8 cellular contexts compared by ENCODE assay signal in genomic region chr7:66672432-66673123, GRCh38. TPM values are rescaled to one million over a fixed set of nuclear protein-coding genes. Genes with fewer than 3 reads are reported as not detected.
DNase-seq lines count a peak whose midpoint lies in the region; ATAC-seq, FAIRE-seq and TF ChIP-seq lines count a peak whose summit lies in the region.
"Not testable (repeated sequence)": the region's sequence is repeated elsewhere in the genome, so short reads cannot be mapped to it uniquely, and the experiment has no call there.

No MANE protein-coding gene starts in this region.

- DNase-seq in A549 (ENCODE audit: low read depth in 1 of 2, low spot score in 1 of 2); activated naive CD4-positive, alpha-beta T cell treated with anti-CD3 and anti-CD28 coated beads, Interleukin-2, amount 50 U/mL, for 72 hours (ENCODE audit: low spot score in 2 of 2); effector memory CD8-positive, alpha-beta T cell; hepatocyte (ENCODE audit: low spot score); stimulated activated naive B cell treated with anti-CD40 and anti-IgM and Interleukin-4, amounts not matched to agents 10 μg/mL and 1 μg/mL and 100 μg/mL, for 72 hours: not testable (repeated sequence)

- not testable (repeated sequence) for H3K9ac ChIP-seq in SU-DHL-6 (ENCODE audit: low read length)

- not testable (repeated sequence) for H3K9me3 Mint-ChIP-seq in activated naive CD4-positive, alpha-beta T cell treated with anti-CD3 and anti-CD28 coated beads, Interleukin-2, amount 50 U/mL, for 72 hours; effector memory CD8-positive, alpha-beta T cell; stimulated activated naive B cell treated with anti-CD40 and anti-IgM and Interleukin-4, amounts not matched to agents 10 μg/mL and 1 μg/mL and 100 μg/mL, for 72 hours

- peaks cover 12% of the 10 kb centered on the region for H3F3A ChIP-seq in SU-DHL-6 (ENCODE audit: insufficient read depth)

- H3K27ac Mint-ChIP-seq in activated naive CD4-positive, alpha-beta T cell treated with anti-CD3 and anti-CD28 coated beads, Interleukin-2, amount 50 U/mL, for 72 hours: peak overlapping the region in 1 of 2 donors; percentile 16
- H3K27ac Mint-ChIP-seq in effector memory CD8-positive, alpha-beta T cell; stimulated activated naive B cell treated with anti-CD40 and anti-IgM and Interleukin-4, amounts not matched to agents 10 μg/mL and 1 μg/mL and 100 μg/mL, for 72 hours: not testable (repeated sequence)

- not testable (repeated sequence) for H3K9me3 ChIP-seq in A549; SU-DHL-6 (ENCODE audit: insufficient read depth, low read length); hepatocyte (ENCODE audit: low read depth)

- H3K36me3 Mint-ChIP-seq in activated naive CD4-positive, alpha-beta T cell treated with anti-CD3 and anti-CD28 coated beads, Interleukin-2, amount 50 U/mL, for 72 hours; effector memory CD8-positive, alpha-beta T cell (ENCODE audit: insufficient read depth): not testable (repeated sequence)
- H3K36me3 Mint-ChIP-seq in stimulated activated naive B cell treated with anti-CD40 and anti-IgM and Interleukin-4, amounts not matched to agents 10 μg/mL and 1 μg/mL and 100 μg/mL, for 72 hours: peaks cover 13 to 22% of the 10 kb centered on the region in 2 donors

- peak; percentile 56 to 69; a peak in 4 of 6 replicates for ATAC-seq in A549
- ATAC-seq in GM19035 (IDR thresholded peaks at IDR 0.05; ENCODE audit: unreplicated experiment): peak; percentile 68
- peak; percentile 54 for ATAC-seq in HG03439 (IDR thresholded peaks at IDR 0.05; ENCODE audit: unreplicated experiment)
- peak; percentile 26 to 31 for ATAC-seq in activated naive CD4-positive, alpha-beta T cell treated with anti-CD3 and anti-CD28 coated beads, Interleukin-2, amount 50 U/mL, for 72 hours
- peak; percentile 22 for ATAC-seq in effector memory CD8-positive, alpha-beta T cell (replicated peaks)
- peak; percentile 51 to 53 for ATAC-seq in stimulated activated naive B cell treated with anti-CD40 and anti-IgM and Interleukin-4, amounts not matched to agents 10 μg/mL and 1 μg/mL and 100 μg/mL, for 72 hours (replicated peaks)

- TF ChIP-seq CTCF in A549 (IDR thresholded peaks at IDR 0.05); SU-DHL-6 (IDR thresholded peaks at IDR 0.05; ENCODE audit: insufficient read depth, low read length, poor library complexity, severe bottlenecking); hepatocyte (IDR thresholded peaks at IDR 0.05; ENCODE audit: poor library complexity): not testable (repeated sequence)

- CTCF ChIA-PET in A549 (lab: Yijun Ruan, JAX): not testable (repeated sequence)

- H3K4me1 Mint-ChIP-seq in effector memory CD8-positive, alpha-beta T cell (ENCODE audit: low read depth in 2 of 2); stimulated activated naive B cell treated with anti-CD40 and anti-IgM and Interleukin-4, amounts not matched to agents 10 μg/mL and 1 μg/mL and 100 μg/mL, for 72 hours: not testable (repeated sequence)

- not testable (repeated sequence) for FAIRE-seq in A549 (lab: Jason Lieb, UNC)

- H3K79me2 ChIP-seq in SU-DHL-6 (ENCODE audit: insufficient read depth, low read length): not testable (repeated sequence)
- H3K79me2 ChIP-seq in hepatocyte: peaks cover 33% of the 10 kb centered on the region

- H3K9me2 ChIP-seq in SU-DHL-6 (replicated peaks; ENCODE audit: insufficient read depth, low read length); hepatocyte (replicated peaks; ENCODE audit: insufficient read depth): not testable (repeated sequence)

- WGBS in A549 (ENCODE audit: missing lambda C conversion rate): 71% methylated on average over 2 of the region's 5 CpGs
- 83% methylated on average over 5 of the region's 5 CpGs for WGBS in hepatocyte (ENCODE audit: low lambda C conversion rate, missing lambda C conversion rate)

- not testable (repeated sequence) for H4K20me1 ChIP-seq in SU-DHL-6 (ENCODE audit: low read depth, low read length); hepatocyte (ENCODE audit: insufficient read depth, poor library complexity, severe bottlenecking)

- H3K27ac ChIP-seq in A549 (peak overlapping the region; percentile 46 to 81; a peak in 5 of 6 replicates), SU-DHL-6 (ENCODE audit: low read depth, low read length) (peak overlapping the region; percentile 20; the same call in 1 of the 2 replicates), hepatocyte (peak overlapping the region; percentile 37)

- H3K36me3 ChIP-seq in SU-DHL-6 (ENCODE audit: low read length); hepatocyte (replicated peaks; ENCODE audit: insufficient read depth, low read depth): not testable (repeated sequence)

- H3K4me1 ChIP-seq in A549; hepatocyte (ENCODE audit: insufficient read depth): not testable (repeated sequence)

- not testable (repeated sequence) for TF ChIP-seq POLR2A in A549 (IDR thresholded peaks at IDR 0.05; ENCODE audit: low read length)

- TF ChIP-seq RAD21 in A549 (conservative IDR thresholded peaks at IDR 0.05 in 1 of 2, IDR thresholded peaks at IDR 0.05 in 1 of 2): not testable (repeated sequence)

- not testable (repeated sequence) for H3K4me3 ChIP-seq in A549; SU-DHL-6 (ENCODE audit: insufficient read depth, low read length, poor library complexity, severe bottlenecking); hepatocyte

- H3K27me3 Mint-ChIP-seq in effector memory CD8-positive, alpha-beta T cell; stimulated activated naive B cell treated with anti-CD40 and anti-IgM and Interleukin-4, amounts not matched to agents 10 μg/mL and 1 μg/mL and 100 μg/mL, for 72 hours: not testable (repeated sequence)

- not testable (repeated sequence) for H2AFZ ChIP-seq in SU-DHL-6 (ENCODE audit: low read depth, low read length, severe bottlenecking); hepatocyte

- POLR2A ChIA-PET in A549 (lab: Yijun Ruan, JAX): interaction anchor here (1.0 kb wide), 1 partner anchor 19 kb away, joined by 3 read pairs; no protein-coding TSS in a partner anchor

- TF ChIP-seq EP300 in A549 (IDR thresholded peaks at IDR 0.05): not testable (repeated sequence)

- peak overlapping the region; percentile 62 for H3K4me2 ChIP-seq in A549
- H3K4me2 ChIP-seq in SU-DHL-6 (ENCODE audit: low read depth, low read length, poor library complexity, severe bottlenecking); hepatocyte: not testable (repeated sequence)

- H3K27me3 ChIP-seq in SU-DHL-6 (ENCODE audit: low read length); hepatocyte: not testable (repeated sequence)

- not testable (repeated sequence) for H3K4me3 Mint-ChIP-seq in effector memory CD8-positive, alpha-beta T cell; stimulated activated naive B cell treated with anti-CD40 and anti-IgM and Interleukin-4, amounts not matched to agents 10 μg/mL and 1 μg/mL and 100 μg/mL, for 72 hours

RNA-seq across cellular contexts. Expression of gene KCTD7, which starts 43.9 kb away (rescaled TPM):
- polyA plus RNA-seq in A549 (2011; rRNA removed) (10.3 and 11.7 TPM in 2 replicates), A549 (2017; fragmentation: RNase III; extraction: RNeasy Plus Mini Kit Qiagen cat#74134 plus additional on column Dnase treatment) (7.4 to 9.7 TPM (median 8.1 TPM) in 3 replicates), hepatocyte (6.9 and 7.2 TPM in 2 replicates)
- polyA plus RNA-seq in A549 (2012; cell fraction: cytosol; rRNA removed): 8.3 and 9.9 TPM in 2 replicates
- polyA plus RNA-seq in A549 (2012; cell fraction: nucleus; rRNA removed): 16.1 and 16.9 TPM in 2 replicates
- polyA minus RNA-seq in A549 (2011; rRNA and poly(A)+ RNA removed): 14.8 and 17.3 TPM in 2 replicates
- 10 to 100 TPM in 1 of 2 donors, 1 to 10 TPM in 1; 8.2 to 11.3 TPM for total RNA-seq in activated naive CD4-positive, alpha-beta T cell treated with anti-CD3 and anti-CD28 coated beads, Interleukin-2, amount 50 U/mL, for 72 hours
- 9.4 and 15.9 TPM in 2 replicates for total RNA-seq in hepatocyte
